In genomic region chr3:173583496-173583895, GRCh38 we compare ENCODE assay signal across 18 cellular contexts.
"Had no signal": no experiment of that assay in that cellular context is flagged by ENCODE, and none has a peak within 500 bp of the region (broad histone marks: within the 10 kb centered on the region; RNA-seq: fewer than 3 reads in every experiment).

No MANE protein-coding gene starts in this region.

- H3K4me3 ChIP-seq: lung, right lobe of liver had no signal

- H3K27me3 ChIP-seq: brain microvascular endothelial cell, ovary, vagina had no signal

- H3K36me3 ChIP-seq: brain microvascular endothelial cell, gastrocnemius medialis, heart left ventricle, ovary, right lobe of liver, stomach, vagina had no signal

- H3K27ac ChIP-seq: brain microvascular endothelial cell, gastrocnemius medialis, heart left ventricle, ovary, right lobe of liver, stomach, vagina had no signal

- ATAC-seq: activated T-cell treated with anti-CD3 and anti-CD28 coated beads, Interleukin-2, amount 50 U/mL, for 4 hours; esophagus mucosa; gastrocnemius medialis; T-helper 17 cell had no signal

- DNase-seq: activated CD4-positive, alpha-beta T cell treated with anti-CD3 and anti-CD28 coated beads, Interleukin-2, amount 50 U/mL, for 1 hour; activated CD4-positive, CD25-positive, alpha-beta regulatory T cell treated with anti-CD3 and anti-CD28 coated beads, Interleukin-2, amount 50 U/mL, for 72 hours; activated CD8-positive, alpha-beta memory T cell treated with anti-CD3 and anti-CD28 coated beads, Interleukin-2, amount 50 U/mL, for 4 hours; activated T-cell treated with anti-CD3 and anti-CD28 coated beads, Interleukin-2, amount 50 U/mL, for 4 hours; cortex of kidney; gastrocnemius medialis; heart left ventricle; right lobe of liver; small intestine; stimulated activated CD4-positive, alpha-beta T cell treated with anti-CD3 and anti-CD28 coated beads, Interleukin-15, amount 100 ng/mL, for 24 hours; stimulated activated CD4-positive, alpha-beta T cell treated with anti-CD3 and anti-CD28 coated beads, Interleukin-2, amount 100 ng/mL, for 48 hours; stomach; T-helper 17 cell had no signal

- H3K9me3 ChIP-seq: gastrocnemius medialis, heart left ventricle, ovary, right lobe of liver, stomach, vagina had no signal
